Comparison of ENCODE assay signal across 20 cellular contexts in the genomic region with DNA sequence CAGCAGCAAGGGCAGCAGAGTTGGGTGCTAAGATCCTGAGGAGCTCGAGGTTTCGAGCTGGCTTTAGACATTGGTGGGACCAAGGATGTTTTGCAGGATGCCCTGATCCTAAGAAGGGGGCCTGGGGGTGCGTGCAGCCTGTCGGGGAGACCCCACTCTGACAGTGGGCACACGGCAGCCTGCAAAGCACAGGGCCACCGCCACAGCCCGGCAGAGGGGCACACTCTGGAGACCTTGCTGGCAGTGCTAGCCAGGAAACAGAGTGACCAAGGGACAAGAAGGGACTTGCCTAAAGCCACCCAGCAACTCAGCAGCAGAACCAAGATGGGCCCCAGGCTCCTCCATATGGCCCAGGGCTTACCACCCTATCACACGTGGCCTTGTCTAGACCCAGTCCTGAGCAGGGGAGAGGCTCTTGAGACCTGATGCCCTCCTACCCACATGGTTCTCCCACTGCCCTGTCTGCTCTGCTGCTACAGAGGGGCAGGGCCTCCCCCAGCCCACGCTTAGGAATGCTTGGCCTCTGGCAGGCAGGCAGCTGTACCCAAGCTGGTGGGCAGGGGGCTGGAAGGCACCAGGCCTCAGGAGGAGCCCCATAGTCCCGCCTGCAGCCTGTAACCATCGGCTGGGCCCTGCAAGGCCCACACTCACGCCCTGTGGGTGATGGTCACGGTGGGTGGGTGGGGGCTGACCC. TPM values are rescaled to one million over a fixed set of nuclear protein-coding genes. Genes with fewer than 3 reads are reported as not detected.
DNase-seq lines count a peak whose midpoint lies in the region; ATAC-seq and TF ChIP-seq lines count a peak whose summit lies in the region.
"Had no signal": no experiment of that assay in that cellular context is flagged by ENCODE, and none has a peak within 500 bp of the region (broad histone marks: within the 10 kb centered on the region; RNA-seq: fewer than 3 reads in every experiment).

No MANE protein-coding gene starts in this region.

- ATAC-seq in right cardiac atrium (no peak), HG03432 (IDR thresholded peaks at IDR 0.05; ENCODE audit: unreplicated experiment) (no peak)
- ATAC-seq: heart right ventricle, left cardiac atrium had no signal

- H3K27me3 ChIP-seq in right atrium auricular region: no peaks in the 10 kb centered on the region
- H3K27me3 ChIP-seq in right cardiac atrium (ENCODE audit: control insufficient read depth, insufficient read depth): no peaks in the 10 kb centered on the region
- no peaks in the 10 kb centered on the region for H3K27me3 ChIP-seq in vagina
- H3K27me3 ChIP-seq: heart right ventricle had no signal

- no peak overlapping the region for H3K4me3 ChIP-seq in right atrium auricular region
- H3K4me3 ChIP-seq in right cardiac atrium (ENCODE audit: low read length): no peak overlapping the region
- no peak overlapping the region for H3K4me3 ChIP-seq in vagina
- H3K4me3 ChIP-seq: heart right ventricle had no signal

- DNase-seq in right atrium auricular region (ENCODE audit: low spot score) (peak; percentile 48), right cardiac atrium (no peak), epithelial cell of prostate (ENCODE audit: low read depth, low spot score) (no peak), vagina (ENCODE audit: extremely low spot score in 2 of 2) (peak; percentile 81 to 86), GM19238 (ENCODE audit: insufficient read length, low spot score) (no peak), cortex of kidney (lab: John Stamatoyannopoulos, UW) (no peak)
- DNase-seq: activated CD4-positive, alpha-beta T cell treated with anti-CD3 and anti-CD28 coated beads, Interleukin-2, amount 50 U/mL, for 4 hours; activated naive CD4-positive, alpha-beta T cell treated with anti-CD3 and anti-CD28 coated beads, Interleukin-2, amount 10 ng/mL, durations not matched to agents 7 days and 5 days; anterior cingulate cortex; caudate nucleus; CD4-positive, alpha-beta T cell; DMS153; foreskin fibroblast; GDM1; heart right ventricle; left cardiac atrium; naive B cell; T-helper 2 cell had no signal

- TF ChIP-seq CTCF in right atrium auricular region (IDR thresholded peaks at IDR 0.05) (no peak), vagina (IDR thresholded peaks at IDR 0.05) (no peak)

- H3K4me1 ChIP-seq in right atrium auricular region (peaks cover 0 to 12% of the 10 kb centered on the region in 2 donors), right cardiac atrium (ENCODE audit: control insufficient read depth, insufficient read depth, low read length) (no peaks in the 10 kb centered on the region), vagina (peaks cover 6% of the 10 kb centered on the region)

- 85% methylated on average over 13 of the region's 13 CpGs for WGBS in right cardiac atrium

- H3K27ac ChIP-seq in right atrium auricular region (no peak overlapping the region), right cardiac atrium (ENCODE audit: low read length) (no peak overlapping the region), epithelial cell of prostate (peak overlapping the region; percentile 74), vagina (no peak overlapping the region)
- H3K27ac ChIP-seq: heart right ventricle had no signal

- TF ChIP-seq POLR2A in vagina (IDR thresholded peaks at IDR 0.05): no peak

- intact Hi-C loops in right cardiac atrium (cut with DNase I) (loop anchor here in 1 of 4 donors (10.0 kb wide), 2 partner anchors 64 to 424 kb away; partner anchors contain the start of gene GATA2), vagina (cut with DNase I) (no loop called here)

- peaks cover 77% of the 10 kb centered on the region for H3K36me3 ChIP-seq in right atrium auricular region
- H3K36me3 ChIP-seq in vagina: peaks cover 0 to 49% of the 10 kb centered on the region in 2 donors

- H3K9me3 ChIP-seq in right atrium auricular region: no peaks in the 10 kb centered on the region
- no peaks in the 10 kb centered on the region for H3K9me3 ChIP-seq in right cardiac atrium (ENCODE audit: control insufficient read depth, low read length)
- H3K9me3 ChIP-seq in vagina: no peaks in the 10 kb centered on the region
- H3K9me3 ChIP-seq: heart right ventricle had no signal

TF ChIP-seq in PFSK-1, 5 proteins besides CTCF, POLR2A, EP300 and RAD21:
- TF ChIP-seq POLR2AphosphoS5 (IDR thresholded peaks at IDR 0.05; ENCODE audit: low read depth, low read length): peak; percentile 41
- TF ChIP-seq FOXP2 (optimal IDR thresholded peaks at IDR 0.05; ENCODE audit: borderline replicate concordance, extremely low read depth, extremely low read length, insufficient read depth): no peak
TF ChIP-seq in PFSK-1: peak in this region for 1.

RNA-seq across cellular contexts. Expression of gene SEC61A1, which starts 18.8 kb away (rescaled TPM):
- total RNA-seq in right atrium auricular region (100 to 1,000 TPM in 1 of 2 donors, 10 to 100 TPM in 1; 74.5 to 109 TPM), right cardiac atrium (100 to 1,000 TPM in 1 of 4 donors, 10 to 100 TPM in 3; 64.0 to 129 (median 83.9) TPM), vagina (92.8 TPM)
- 52.5 TPM for polyA plus RNA-seq in right cardiac atrium
- 106 TPM for polyA plus RNA-seq in PFSK-1 (2012; ENCODE audit: insufficient read length, low read depth)

RNA-seq across cellular contexts. Expression of gene RUVBL1, which starts 52.6 kb away (rescaled TPM):
- 10 to 100 TPM; 20.9 to 31.0 TPM for total RNA-seq in right atrium auricular region
- 10 to 100 TPM; 20.9 to 27.1 (median 26.6) TPM for total RNA-seq in right cardiac atrium
- 28.9 TPM for polyA plus RNA-seq in right cardiac atrium
- 99.5 TPM for polyA plus RNA-seq in PFSK-1 (2012; ENCODE audit: insufficient read length, low read depth)
- 26.0 TPM for total RNA-seq in vagina

Comparison
In these comparisons a context has a peak if more than half of its experiments do, and no peak if none do; other contexts are left out.
1. DNase-seq: peak in right atrium auricular region (single experiment) and vagina (2 of 2); none in right cardiac atrium (0 of 3), epithelial cell of prostate (single experiment), GM19238 (single experiment) and cortex of kidney (single experiment).